In the genomic region with DNA sequence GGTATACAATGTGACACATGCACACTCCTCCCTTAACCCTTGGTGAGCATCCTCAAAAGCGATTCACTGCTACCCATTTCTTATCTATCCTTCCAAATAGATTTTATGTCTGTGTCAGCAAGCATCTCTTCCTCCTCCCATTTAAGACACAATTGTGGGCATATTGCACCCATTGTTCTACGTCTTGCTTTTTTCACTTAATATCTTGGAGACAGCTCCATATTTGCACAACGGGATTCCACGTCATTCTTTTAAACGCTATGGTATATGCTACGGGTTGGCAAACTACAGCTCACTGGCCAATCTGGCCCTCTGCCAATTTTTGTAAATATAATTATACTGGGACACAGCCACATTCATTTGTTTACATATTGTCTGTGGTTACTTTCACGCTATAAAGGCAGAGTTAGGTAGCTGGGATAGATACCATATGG, we compare ENCODE assay signal across 8 cellular contexts.
DNase-seq lines count a peak whose midpoint lies in the region; ATAC-seq and TF ChIP-seq lines count a peak whose summit lies in the region.

No MANE protein-coding gene starts in this region.

- H3K27me3 ChIP-seq in osteoblast (ENCODE audit: insufficient read depth, low read length), result no peaks in the 10 kb centered on the region

- H3K79me2 ChIP-seq in osteoblast (ENCODE audit: insufficient read depth, low read length), result peaks cover 28% of the 10 kb centered on the region

- no peak overlapping the region for H2AFZ ChIP-seq in osteoblast (ENCODE audit: low read length)

- peaks cover 6% of the 10 kb centered on the region for H3K36me3 ChIP-seq in osteoblast (ENCODE audit: insufficient read depth, low read length)

- no peaks in the 10 kb centered on the region for H4K20me1 ChIP-seq in osteoblast (ENCODE audit: insufficient read depth, low read length)

- peak overlapping the region; percentile 89 for H3K27ac ChIP-seq in caudate nucleus (ENCODE audit: low read depth, low read length)
- H3K27ac ChIP-seq in osteoblast (ENCODE audit: low read depth, low read length), result peak overlapping the region; percentile 99

- peak overlapping the region; percentile 50 for H3K4me3 ChIP-seq in osteoblast (ENCODE audit: insufficient read depth, low read length)

- no peak for TF ChIP-seq CTCF in osteoblast (IDR thresholded peaks at IDR 0.05; ENCODE audit: extremely low read depth, low read depth, low read length)

- ATAC-seq in GM21619 (IDR thresholded peaks at IDR 0.05; ENCODE audit: unreplicated experiment), result no peak

- intact Hi-C loops in posterior vena cava (cut with DNase I), result no loop called here

- DNase-seq in NCI-H2196 (lab: John Stamatoyannopoulos, UW; ENCODE audit: unreplicated experiment) (peak; percentile 43), NCI-H2196 treated with DMSO at 0.1 percent for 48 hours (lab: John Stamatoyannopoulos, UW; ENCODE audit: unreplicated experiment) (no peak), NCI-H526 (lab: John Stamatoyannopoulos, UW) (peak; percentile 26 to 74), caudate nucleus (lab: John Stamatoyannopoulos, UW) (no peak), osteoblast (ENCODE audit: insufficient read length, low spot score, missing footprints) (no peak), AG08396 (ENCODE audit: low spot score) (no peak), posterior vena cava (ENCODE audit: low spot score) (no peak)

- no peaks in the 10 kb centered on the region for H3K9me3 ChIP-seq in osteoblast (ENCODE audit: low read depth, low read length)

- peaks cover 87% of the 10 kb centered on the region for H3K4me1 ChIP-seq in osteoblast (ENCODE audit: insufficient read depth, low read length)

- H3K4me2 ChIP-seq in osteoblast (ENCODE audit: insufficient read depth, low read length), result peak overlapping the region; percentile 85

Comparison
In these comparisons a context has a peak if more than half of its experiments do, and no peak if none do; other contexts are left out.
1. DNase-seq: peak in NCI-H2196 (single experiment) and NCI-H526 (2 of 2); none in NCI-H2196 treated with DMSO at 0.1 percent for 48 hours (single experiment), caudate nucleus (0 of 61), osteoblast (single experiment), AG08396 (single experiment) and posterior vena cava (single experiment).